Comparison of ENCODE assay signal across 16 cellular contexts in the genomic region with DNA sequence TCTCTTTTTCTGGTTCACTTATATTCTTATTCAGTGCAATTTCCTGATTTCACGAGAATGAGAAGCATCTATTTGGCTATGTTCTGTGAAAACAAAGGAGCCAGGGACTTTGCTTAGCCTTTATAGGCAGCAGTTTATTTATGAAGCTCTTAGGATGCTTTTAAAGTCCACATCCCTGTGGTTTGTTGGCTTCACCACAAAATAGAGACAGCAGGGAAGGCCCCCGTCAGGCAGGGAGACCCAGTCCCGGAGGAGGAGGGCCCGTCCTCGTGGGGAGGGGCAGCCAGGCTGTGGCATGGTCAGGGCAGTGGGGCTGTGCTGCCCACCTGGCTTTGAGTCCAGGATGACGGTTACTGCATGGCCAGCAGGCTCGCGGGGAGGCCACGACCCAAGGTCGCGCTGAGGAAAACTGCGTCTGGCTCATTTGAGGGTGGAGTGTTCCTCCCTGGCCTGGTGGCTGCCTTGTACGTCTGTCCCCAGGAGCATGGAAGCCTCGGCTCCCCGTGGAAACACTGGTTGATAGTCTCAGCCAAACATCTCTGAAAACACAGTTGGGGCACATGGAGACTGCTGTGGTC.
DNase-seq lines count a peak whose midpoint lies in the region; ATAC-seq, FAIRE-seq and TF ChIP-seq lines count a peak whose summit lies in the region.
"Had no signal": no experiment of that assay in that cellular context is flagged by ENCODE, and none has a peak within 500 bp of the region (broad histone marks: within the 10 kb centered on the region; RNA-seq: fewer than 3 reads in every experiment).

No MANE protein-coding gene starts in this region.

- peaks cover 0 to 28% (median 0%) of the 10 kb centered on the region in 3 donors for H3K36me3 ChIP-seq in esophagus squamous epithelium
- H3K36me3 ChIP-seq in stomach smooth muscle (ENCODE audit: control insufficient read depth in 2 of 2, insufficient read depth in 2 of 2, low read length in 2 of 2), result peaks cover 3 to 4% of the 10 kb centered on the region in 2 donors
- no peaks in the 10 kb centered on the region for H3K36me3 ChIP-seq in PC-3 (ENCODE audit: low read depth, low read length)
- H3K36me3 ChIP-seq: BE2C, breast epithelium had no signal

- FAIRE-seq in GM19239 (lab: Jason Lieb, UNC), result no peak
- FAIRE-seq: endothelial cell of umbilical vein had no signal

- H3F3A ChIP-seq in PC-3 (ENCODE audit: low read length, unreplicated experiment), result no peaks in the 10 kb centered on the region

- H3K4me3 ChIP-seq in esophagus squamous epithelium, result no peak overlapping the region
- peak overlapping the region in 1 of 2 donors; percentile 29 for H3K4me3 ChIP-seq in stomach smooth muscle (ENCODE audit: low read length in 2 of 2)
- no peak overlapping the region for H3K4me3 ChIP-seq in PC-3 (ENCODE audit: low read length)

- TF ChIP-seq CTCF in esophagus squamous epithelium (IDR thresholded peaks at IDR 0.05), result no peak
- no peak for TF ChIP-seq CTCF in PC-3 (conservative IDR thresholded peaks at IDR 0.05; ENCODE audit: low read depth, low read length)

- POLR2A ChIA-PET in PC-3 (lab: Charles Lee; ENCODE audit: unreplicated experiment), result no interaction called here

- peak overlapping the region in 1 of 2 donors; percentile 29 for H3K9ac ChIP-seq in stomach smooth muscle (ENCODE audit: low read length in 2 of 2)
- no peak overlapping the region for H3K9ac ChIP-seq in PC-3 (ENCODE audit: low read length)

- H3K4me1 ChIP-seq in esophagus squamous epithelium, result peaks cover 0 to 34% (median 11%) of the 10 kb centered on the region in 3 donors
- peaks cover 29% of the 10 kb centered on the region for H3K4me1 ChIP-seq in stomach smooth muscle (ENCODE audit: control insufficient read depth, insufficient read depth, low read length)
- H3K4me1 ChIP-seq in PC-3 (ENCODE audit: insufficient read depth, low read length), result no peaks in the 10 kb centered on the region

- no peak for ATAC-seq in PC-3
- ATAC-seq: stimulated activated naive B cell treated with anti-CD40 and anti-IgM and Interleukin-4, amounts not matched to agents 10 μg/mL and 1 μg/mL and 100 μg/mL, for 72 hours had no signal

- CTCF ChIA-PET in PC-3 (lab: Charles Lee), result no interaction called here

- H3K9me2 ChIP-seq in PC-3 (replicated peaks; ENCODE audit: low read length), result no peaks in the 10 kb centered on the region

- H3K4me2 ChIP-seq in PC-3 (ENCODE audit: low read length), result no peak overlapping the region

- BruUV-seq in PC-3 (replicated peaks; lab: Mats Ljungman, UMichigan), result no TSS peak

- WGBS in esophagus squamous epithelium, 2 donors, result 76 to 85% methylated on average over 6 to 9 of the region's 15 CpGs

- H4K20me1 ChIP-seq in PC-3 (ENCODE audit: low read length), result no peaks in the 10 kb centered on the region

- H3K27me3 ChIP-seq in esophagus squamous epithelium (no peaks in the 10 kb centered on the region), stomach smooth muscle (ENCODE audit: control insufficient read depth in 1 of 2, insufficient read depth in 2 of 2, low read length in 2 of 2) (no peaks in the 10 kb centered on the region), PC-3 (ENCODE audit: low read length) (no peaks in the 10 kb centered on the region)
- H3K27me3 ChIP-seq: BE2C, breast epithelium had no signal

- TF ChIP-seq POLR2A in esophagus squamous epithelium (IDR thresholded peaks at IDR 0.05), result no peak

- no peak overlapping the region for H2AFZ ChIP-seq in PC-3 (ENCODE audit: low read length)

- DNase-seq in SW480 (ENCODE audit: low spot score) (peak; percentile 32), esophagus squamous epithelium (lab: John Stamatoyannopoulos, UW) (no peak), mesenteric fat pad (ENCODE audit: low spot score) (peak; percentile 74), PC-3 (no peak), GM19239 (ENCODE audit: insufficient read length, low spot score) (no peak), SW 1271 (lab: John Stamatoyannopoulos, UW) (no peak)
- no peak for DNase-seq in NK-92 treated with Interleukin-12 subunit alpha and Interleukin-12 subunit beta, amount 100 ng/mL, for 24 hours (lab: John Stamatoyannopoulos, UW)
- DNase-seq: activated CD4-positive, CD25-positive, alpha-beta regulatory T cell treated with anti-CD3 and anti-CD28 coated beads, Interleukin-2, amount 50 U/mL, for 72 hours; HCEC 1CT; MM.1S; stimulated activated CD4-positive, alpha-beta T cell treated with anti-CD3 and anti-CD28 coated beads, Interleukin-4, amount 100 ng/mL, for 1 hour; stimulated activated naive B cell treated with anti-CD40 and anti-IgM and Interleukin-4, amounts not matched to agents 10 μg/mL and 1 μg/mL and 100 μg/mL, for 72 hours had no signal

- H3K9me3 ChIP-seq in esophagus squamous epithelium (no peaks in the 10 kb centered on the region), stomach smooth muscle (ENCODE audit: control insufficient read depth in 2 of 2, low read length in 2 of 2) (no peaks in the 10 kb centered on the region), PC-3 (ENCODE audit: low read length) (no peaks in the 10 kb centered on the region)
- H3K9me3 ChIP-seq: BE2C, breast epithelium had no signal

- peak overlapping the region in 3 of 4 donors; percentile 49 to 71 (median 63) for H3K27ac ChIP-seq in esophagus squamous epithelium
- peak overlapping the region; percentile 75 for H3K27ac ChIP-seq in stomach smooth muscle (ENCODE audit: low read length)
- no peak overlapping the region for H3K27ac ChIP-seq in PC-3 (ENCODE audit: low read length)

- H3K79me2 ChIP-seq in PC-3 (ENCODE audit: low read length), result no peaks in the 10 kb centered on the region

- intact Hi-C loops in esophagus squamous epithelium (cut with DNase I), result no loop called here
- intact Hi-C loops in PC-3 (cut with micrococcal nuclease), result no loop called here

Comparison
In these comparisons a context has a peak if more than half of its experiments do, and no peak if none do; other contexts are left out.
1. DNase-seq: peak in SW480 (single experiment) and mesenteric fat pad (single experiment); none in esophagus squamous epithelium (single experiment), NK-92 treated with Interleukin-12 subunit alpha and Interleukin-12 subunit beta, amount 100 ng/mL, for 24 hours (single experiment), PC-3 (single experiment), GM19239 (single experiment) and SW 1271 (0 of 2).